ENCODE assay signal across 8 cellular contexts in the genomic region with DNA sequence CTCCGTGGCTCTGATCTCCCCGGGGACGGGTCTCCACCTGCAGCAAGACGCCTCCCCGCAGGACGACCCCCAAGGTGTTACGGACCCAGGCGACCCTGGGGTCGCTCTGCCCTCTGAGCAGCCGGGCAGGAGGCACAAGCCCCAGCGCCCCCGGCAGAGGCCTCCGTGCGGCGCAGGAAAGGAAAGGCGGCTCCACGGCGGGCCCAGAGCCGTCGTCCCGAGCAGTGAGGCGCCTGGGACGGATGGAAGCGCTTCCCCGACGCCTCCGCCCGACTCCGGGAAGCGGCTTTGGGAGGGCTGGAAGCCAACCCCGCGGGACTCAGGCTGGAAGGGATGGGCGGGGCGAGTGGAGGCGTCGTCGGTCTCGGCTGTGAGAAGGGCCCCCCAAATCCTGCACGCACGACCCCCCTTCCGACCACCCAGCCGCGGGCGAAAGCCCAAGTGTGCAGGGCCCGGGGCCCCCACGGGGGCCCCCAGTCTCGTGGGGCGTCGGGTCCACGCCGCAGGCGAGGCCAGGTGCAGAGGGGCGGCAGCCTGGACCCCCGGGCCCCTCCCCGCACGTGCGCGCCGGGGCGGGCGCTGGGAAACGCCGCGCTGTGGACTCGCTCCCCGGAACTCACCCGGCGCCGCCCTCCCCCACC. TPM values are rescaled to one million over a fixed set of nuclear protein-coding genes. Genes with fewer than 3 reads are reported as not detected.
DNase-seq lines count a peak whose midpoint lies in the region; ATAC-seq lines count a peak whose summit lies in the region.

No MANE protein-coding gene starts in this region.

- peak overlapping the region; percentile 95 for H2BK120ac ChIP-seq in mesenchymal stem cell (ENCODE audit: low read depth, low read length)

- peaks cover 23% of the 10 kb centered on the region for H3K4me1 Mint-ChIP-seq in dendritic cell treated with granulocyte-macrophage colony-stimulating factor and Interleukin-4, amounts not matched to agents 40 ng/mL and 50 ng/mL, for 4 days (ENCODE audit: low read depth)

- peak overlapping the region; percentile 83 for H4K91ac ChIP-seq in mesenchymal stem cell (ENCODE audit: low read length)

- peak overlapping the region in 1 of 2 experiments; percentile 17 for H3K23ac ChIP-seq in mesenchymal stem cell (ENCODE audit: low read length in 2 of 2)

- H3K36me3 ChIP-seq in SJSA1 (no peaks in the 10 kb centered on the region), mesenchymal stem cell (ENCODE audit: control insufficient read depth in 1 of 2, insufficient read depth in 2 of 2, low read depth in 1 of 2, low read length in 2 of 2) (no peaks in the 10 kb centered on the region)

- intact Hi-C loops in dendritic cell treated with granulocyte-macrophage colony-stimulating factor and Interleukin-4, amounts not matched to agents 40 ng/mL and 50 ng/mL, for 4 days (cut with micrococcal nuclease) = loop anchor here (5.0 kb wide), 1 partner anchor 223 kb away; no protein-coding TSS in a partner anchor

- H2AK5ac ChIP-seq in mesenchymal stem cell (ENCODE audit: low read length, severe bottlenecking) = no peak overlapping the region

- H3K4me1 ChIP-seq in SJSA1 (replicated peaks) (peaks cover 16% of the 10 kb centered on the region), mesenchymal stem cell (ENCODE audit: control insufficient read depth, insufficient read depth, low read depth, low read length) (peaks cover 35% of the 10 kb centered on the region)

- peak overlapping the region; percentile 94 for H4K8ac ChIP-seq in mesenchymal stem cell (ENCODE audit: low read length)

- H2AFZ ChIP-seq in mesenchymal stem cell (ENCODE audit: low read depth, low read length) = peak overlapping the region; percentile 34

- H3K36me3 Mint-ChIP-seq in dendritic cell treated with granulocyte-macrophage colony-stimulating factor and Interleukin-4, amounts not matched to agents 40 ng/mL and 50 ng/mL, for 4 days (ENCODE audit: low read depth) = no peaks in the 10 kb centered on the region

- peak; percentile 29 to 52 (median 30) for DNase-seq in NCI-H1417 (lab: John Stamatoyannopoulos, UW)
- DNase-seq in NCI-H1417 treated with DMSO at 0.1 percent for 48 hours (lab: John Stamatoyannopoulos, UW) = no peak
- DNase-seq in SJSA1 (ENCODE audit: low read depth in 1 of 2, low spot score in 2 of 2) = no peak
- DNase-seq in mesenchymal stem cell = peak; percentile 46
- DNase-seq in ureter (ENCODE audit: low spot score) = peak; percentile 63
- no peak for DNase-seq in CD1c-positive myeloid dendritic cell (ENCODE audit: extremely low spot score)

- H3K27ac ChIP-seq in SJSA1 (no peak overlapping the region), mesenchymal stem cell (ENCODE audit: low read length, poor library complexity, severe bottlenecking) (no peak overlapping the region)

- WGBS in mesenchymal stem cell = 5% methylated on average over 16 of the region's 69 CpGs

- H3K4me3 Mint-ChIP-seq in dendritic cell treated with granulocyte-macrophage colony-stimulating factor and Interleukin-4, amounts not matched to agents 40 ng/mL and 50 ng/mL, for 4 days = peak overlapping the region; percentile 73

- peak overlapping the region; percentile 90 for H3K4me2 ChIP-seq in mesenchymal stem cell (ENCODE audit: low read length, poor library complexity, severe bottlenecking)

- H3K9me3 Mint-ChIP-seq in dendritic cell treated with granulocyte-macrophage colony-stimulating factor and Interleukin-4, amounts not matched to agents 40 ng/mL and 50 ng/mL, for 4 days = no peaks in the 10 kb centered on the region

- no peak for ATAC-seq in GM19463 (IDR thresholded peaks at IDR 0.05; ENCODE audit: unreplicated experiment)

- peak overlapping the region; percentile 98 for H2BK15ac ChIP-seq in mesenchymal stem cell (ENCODE audit: low read depth, poor library complexity, severe bottlenecking)

- 0 out of 2 replicates have a peak, but pooled peaks cover 4% of the 10 kb centered on the region for H3K27me3 ChIP-seq in SJSA1 (replicated peaks)
- H3K27me3 ChIP-seq in mesenchymal stem cell (ENCODE audit: control insufficient read depth in 1 of 2, insufficient read depth in 1 of 2, low read length in 2 of 2) = peaks cover 0 to 41% of the 10 kb centered on the region in 2 experiments

- H3K79me1 ChIP-seq in mesenchymal stem cell (replicated peaks; ENCODE audit: low read length, poor library complexity, severe bottlenecking) = peaks cover 2% of the 10 kb centered on the region

- H3K27me3 Mint-ChIP-seq in dendritic cell treated with granulocyte-macrophage colony-stimulating factor and Interleukin-4, amounts not matched to agents 40 ng/mL and 50 ng/mL, for 4 days = peaks cover 68% of the 10 kb centered on the region

- H3K27ac Mint-ChIP-seq in dendritic cell treated with granulocyte-macrophage colony-stimulating factor and Interleukin-4, amounts not matched to agents 40 ng/mL and 50 ng/mL, for 4 days = peak overlapping the region; percentile 29

- H3K4ac ChIP-seq in mesenchymal stem cell (ENCODE audit: low read depth in 1 of 2, low read length in 2 of 2) = peak overlapping the region; percentile 76 to 81

- H2BK12ac ChIP-seq in mesenchymal stem cell (ENCODE audit: low read length in 2 of 2) = peak overlapping the region in 1 of 2 experiments; percentile 67

- H3K18ac ChIP-seq in mesenchymal stem cell (ENCODE audit: low read depth in 1 of 2, low read length in 2 of 2) = peak overlapping the region; percentile 88 to 93

- peak overlapping the region in 1 of 2 experiments; percentile 31 for H3K14ac ChIP-seq in mesenchymal stem cell (ENCODE audit: low read length in 2 of 2)

- H3K4me3 ChIP-seq in SJSA1 (peak overlapping the region; percentile 40), mesenchymal stem cell (ENCODE audit: insufficient read depth in 1 of 2, low read depth in 1 of 2, low read length in 2 of 2) (peak overlapping the region; percentile 37 to 60)

- no peak overlapping the region for H3K9ac ChIP-seq in mesenchymal stem cell (ENCODE audit: low read length)

- H2BK5ac ChIP-seq in mesenchymal stem cell (ENCODE audit: low read depth, low read length, poor library complexity, severe bottlenecking) = no peak overlapping the region

- H3K9me3 ChIP-seq in SJSA1 (replicated peaks) (no peaks in the 10 kb centered on the region), mesenchymal stem cell (ENCODE audit: control insufficient read depth, low read length) (peaks cover 10% of the 10 kb centered on the region)

RNA-seq across cellular contexts. Expression of a gene that starts 32.7 kb away (rescaled TPM):
- 2.5 and 3.1 TPM in 2 replicates for total RNA-seq in SJSA1 (2014; rRNA removed; shearing (Covaris generic))
- polyA plus RNA-seq in mesenchymal stem cell (2013, experiment 1 of 2) = 4.0 TPM
- polyA plus RNA-seq in mesenchymal stem cell (2013, experiment 2 of 2) = 3.6 TPM
- 45.6 TPM for total RNA-seq in ureter

Comparison
In these comparisons a context has a peak if more than half of its experiments do, and no peak if none do; other contexts are left out.
1. DNase-seq: peak in NCI-H1417 (3 of 3), mesenchymal stem cell (single experiment) and ureter (single experiment); none in NCI-H1417 treated with DMSO at 0.1 percent for 48 hours (single experiment), SJSA1 (0 of 2) and CD1c-positive myeloid dendritic cell (single experiment).
2. RNA of a gene that starts 32.7 kb away (total RNA-seq): 45.6 TPM in ureter (single experiment); 2.5 to 3.1 TPM in SJSA1; every median in the first group is over 10 times any median in the second.